Comparison of ENCODE assay signal across 12 cellular contexts in genomic region chr2:27281855-27282559, GRCh38. TPM values are rescaled to one million over a fixed set of nuclear protein-coding genes. Genes with fewer than 3 reads are reported as not detected.
DNase-seq lines count a peak whose midpoint lies in the region; ATAC-seq and TF ChIP-seq lines count a peak whose summit lies in the region.
"Had no signal": no experiment of that assay in that cellular context is flagged by ENCODE, and none has a peak within 500 bp of the region (broad histone marks: within the 10 kb centered on the region; RNA-seq: fewer than 3 reads in every experiment).

Gene TRIM54, plus strand, starts transcription at chr2:27282429. Its CDS starts 303 bp downstream, at chr2:27282732.

- H3K4me1 ChIP-seq in GM23248 (ENCODE audit: insufficient read depth) (peaks cover 18% of the 10 kb centered on the region), left ventricle myocardium inferior (peaks cover 32% of the 10 kb centered on the region)
- H3K4me1 ChIP-seq in effector memory CD4-positive, alpha-beta T cell (ENCODE audit: control insufficient read depth, insufficient read depth, low read length, poor library complexity, severe bottlenecking) = no peaks in the 10 kb centered on the region

- no peak within 1 kb of the TSS for H3K27ac ChIP-seq in GM23248
- peak within 1 kb of the TSS; percentile 11; the same call in 1 of the 2 replicates for H3K27ac ChIP-seq in VCaP
- peak within 1 kb of the TSS; percentile 93 for H3K27ac ChIP-seq in left ventricle myocardium inferior (replicated peaks)
- no peak within 1 kb of the TSS for H3K27ac ChIP-seq in effector memory CD4-positive, alpha-beta T cell (ENCODE audit: insufficient read depth, low read length, poor library complexity, severe bottlenecking)
- peak within 1 kb of the TSS in 1 of 2 donors; percentile 6 for H3K27ac ChIP-seq in coronary artery

- H3F3A ChIP-seq in GM23248 (ENCODE audit: insufficient read depth) = 0 out of 2 replicates have a peak, but pooled peaks cover 3% of the 10 kb centered on the region

- peak; percentile 56 for DNase-seq in GM23248
- peak; percentile 39 for DNase-seq in left ventricle myocardium inferior
- peak; percentile 72 for DNase-seq in posterior vena cava (ENCODE audit: low spot score)
- no peak for DNase-seq in foreskin melanocyte
- no peak for DNase-seq in effector memory CD4-positive, alpha-beta T cell
- DNase-seq in coronary artery (ENCODE audit: low spot score) = no peak
- DNase-seq: activated CD4-positive, alpha-beta T cell treated with anti-CD3 and anti-CD28 coated beads, Interleukin-2, amount 10 ng/mL, durations not matched to agents 24 days and 14 days; effector memory CD8-positive, alpha-beta T cell had no signal

- H2AFZ ChIP-seq in GM23248 = no peak within 1 kb of the TSS

- no peak for TF ChIP-seq CTCF in VCaP (conservative IDR thresholded peaks at IDR 0.05)
- no peak for TF ChIP-seq CTCF in left ventricle myocardium inferior (IDR thresholded peaks at IDR 0.05; ENCODE audit: borderline replicate concordance)
- TF ChIP-seq CTCF in coronary artery (IDR thresholded peaks at IDR 0.05) = no peak

- ATAC-seq in GM19467 (IDR thresholded peaks at IDR 0.05; ENCODE audit: unreplicated experiment) = no peak
- ATAC-seq: effector memory CD8-positive, alpha-beta T cell had no signal

- H3K79me2 ChIP-seq in GM23248 (ENCODE audit: insufficient read depth) = no peaks in the 10 kb centered on the region

- 69 to 78% methylated on average over 5 of the region's 5 CpGs for WGBS in GM23248 (ENCODE audit: low coverage in 1 of 2, low lambda C conversion rate in 2 of 2, missing lambda C conversion rate in 2 of 2), 2 experiments

- no peaks in the 10 kb centered on the region for H3K9me2 ChIP-seq in GM23248 (ENCODE audit: insufficient read depth)

- H3K4me2 ChIP-seq in GM23248 (ENCODE audit: unreplicated experiment) = peak within 1 kb of the TSS; percentile 11

- H4K20me1 ChIP-seq in GM23248 (ENCODE audit: insufficient read depth) = no peaks in the 10 kb centered on the region

- intact Hi-C loops in left ventricle myocardium inferior (cut with micrococcal nuclease) = no loop called here
- intact Hi-C loops in posterior vena cava (cut with DNase I) = loop anchor here in 1 of 2 donors (10.0 kb wide), 1 partner anchor 317 kb away; no protein-coding TSS in a partner anchor

- in situ Hi-C loops in GM23248 (cut with MboI) = loop anchor here (10.0 kb wide), 1 partner anchor 177 kb away; no protein-coding TSS in a partner anchor

- H3K36me3 ChIP-seq in GM23248 (ENCODE audit: low read depth) (no peaks in the 10 kb centered on the region), left ventricle myocardium inferior (no peaks in the 10 kb centered on the region)
- H3K36me3 ChIP-seq in effector memory CD4-positive, alpha-beta T cell (ENCODE audit: control insufficient read depth, insufficient read depth, low read length) = no peaks in the 10 kb centered on the region

- peaks cover 8% of the 10 kb centered on the region; the same call in 1 of the 2 replicates for H3K27me3 ChIP-seq in GM23248 (replicated peaks; ENCODE audit: insufficient read depth)
- peaks cover 32% of the 10 kb centered on the region for H3K27me3 ChIP-seq in left ventricle myocardium inferior (ENCODE audit: low read depth)
- H3K27me3 ChIP-seq in effector memory CD4-positive, alpha-beta T cell (replicated peaks; ENCODE audit: control insufficient read depth, insufficient read depth, low read length, poor library complexity, severe bottlenecking) = no peaks in the 10 kb centered on the region

- H3K4me3 ChIP-seq in GM23248 = no peak within 1 kb of the TSS
- H3K4me3 ChIP-seq in left ventricle myocardium inferior = peak within 1 kb of the TSS; percentile 74
- H3K4me3 ChIP-seq in effector memory CD4-positive, alpha-beta T cell (ENCODE audit: insufficient read depth, low read depth, low read length, poor library complexity, severe bottlenecking) = no peak within 1 kb of the TSS
- H3K4me3 ChIP-seq in coronary artery = no peak within 1 kb of the TSS

- no peak within 1 kb of the TSS for H3K9ac ChIP-seq in GM23248

- H3K9me3 ChIP-seq in GM23248 (ENCODE audit: low read depth) (no peaks in the 10 kb centered on the region), left ventricle myocardium inferior (replicated peaks) (no peaks in the 10 kb centered on the region)
- no peaks in the 10 kb centered on the region for H3K9me3 ChIP-seq in effector memory CD4-positive, alpha-beta T cell (ENCODE audit: control insufficient read depth, low read length)

RNA-seq across cellular contexts. Expression of gene TRIM54, which starts in this region (rescaled TPM):
- total RNA-seq in GM23248 (2014; rRNA removed; shearing (Covaris generic)) = not detected in 2 replicates
- not detected in 2 replicates for polyA plus RNA-seq in GM23248 (2016; fragmentation: Nextera tagmentation; extraction: Ambion mirVana)
- 285 TPM for total RNA-seq in left ventricle myocardium inferior
- under 1 TPM; 0.32 to 0.52 TPM for total RNA-seq in posterior vena cava
- total RNA-seq: osteoblast; T-helper 1 cell treated with Interleukin-12 subunit alpha and Interleukin-12 subunit beta and Interleukin-4 antibody, amounts not matched to agents 30 ng/mL and 1 ng/mL, for 36 hours had no signal

Comparison
In these comparisons a context has a peak if more than half of its experiments do, and no peak if none do; other contexts are left out.
1. RNA of gene TRIM54 (total RNA-seq): 285 TPM in left ventricle myocardium inferior (single experiment); 0.32 to 0.52 TPM in posterior vena cava and not detected in GM23248; every median in the first group is over 100 times any median in the second.
2. Peak in DNase-seq and H3K4me2 ChIP-seq in GM23248; RNA of the gene not detected or under 1 TPM.
3. Peak in DNase-seq in posterior vena cava; RNA of the gene not detected or under 1 TPM.
4. H3K27ac ChIP-seq: peak in VCaP (single experiment) and left ventricle myocardium inferior (single experiment); none in GM23248 (single experiment) and effector memory CD4-positive, alpha-beta T cell (single experiment).